Comparison of ENCODE assay signal across 9 cellular contexts in the genomic region with DNA sequence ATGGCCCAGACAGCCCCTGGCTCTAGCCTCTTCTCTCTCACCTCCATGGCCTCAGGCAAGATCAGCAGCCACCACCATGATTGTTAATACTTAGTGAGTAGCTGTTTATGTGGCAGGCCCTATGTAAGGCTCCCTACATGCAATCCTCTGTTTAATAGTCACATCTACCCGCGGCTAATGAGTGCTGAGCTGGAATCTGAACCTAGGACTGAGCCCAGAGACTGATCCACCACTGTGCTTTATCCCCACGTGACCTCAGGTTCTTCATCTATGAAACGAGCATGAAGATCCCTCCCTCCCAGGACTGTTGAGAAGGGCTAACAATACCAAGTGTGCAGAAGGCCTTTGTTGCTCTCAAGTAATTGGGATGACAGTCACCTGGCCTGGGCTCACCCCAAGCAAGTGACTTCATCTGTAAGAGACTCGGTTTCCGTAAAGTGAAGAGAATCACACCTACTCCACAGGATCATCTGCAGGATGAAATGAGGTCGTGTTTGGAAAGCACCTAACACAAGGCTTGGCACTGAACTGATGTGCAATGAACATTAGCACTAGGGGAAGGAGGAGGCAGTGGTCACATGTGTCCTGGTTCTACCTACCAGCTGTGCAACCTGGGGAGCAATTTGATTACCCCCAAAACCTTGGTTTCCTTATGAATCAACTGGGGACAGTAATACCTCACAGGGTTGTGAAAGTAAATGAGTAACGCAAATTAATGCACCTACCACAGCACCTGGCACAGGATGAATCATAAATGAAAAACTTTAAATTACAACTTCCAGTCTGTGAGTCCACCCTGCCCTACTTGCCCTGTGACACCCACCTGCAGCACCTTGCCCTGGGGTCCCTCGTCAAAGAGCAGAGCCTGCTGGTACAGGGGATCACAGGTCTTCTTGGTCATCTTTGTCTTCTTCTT. TPM values are rescaled to one million over a fixed set of nuclear protein-coding genes. Genes with fewer than 3 reads are reported as not detected.
A peak's percentile ranks its signal among the peaks of the same experiment; 100 is the strongest.
DNase-seq lines count a peak whose midpoint lies in the region; ATAC-seq and TF ChIP-seq lines count a peak whose summit lies in the region.
"Had no signal": no experiment of that assay in that cellular context is flagged by ENCODE, and none has a peak within 500 bp of the region (broad histone marks: within the 10 kb centered on the region; RNA-seq: fewer than 3 reads in every experiment).

No MANE protein-coding gene starts in this region.

- H3K36me3 Mint-ChIP-seq in activated CD4-positive, alpha-beta T cell treated with anti-CD3 and anti-CD28 coated beads, Interleukin-2, amount 10 ng/mL, durations not matched to agents 24 days and 14 days (ENCODE audit: low read depth), result no peaks in the 10 kb centered on the region
- H3K36me3 Mint-ChIP-seq in neural progenitor cell, result peaks cover 2% of the 10 kb centered on the region

- DNase-seq in activated CD4-positive, alpha-beta T cell treated with anti-CD3 and anti-CD28 coated beads for 48 hours, result peak; percentile 53
- DNase-seq in activated CD4-positive, alpha-beta T cell treated with anti-CD3 and anti-CD28 coated beads, Interleukin-2, amount 10 ng/mL, durations not matched to agents 24 days and 14 days, result no peak
- DNase-seq in neural progenitor cell (ENCODE audit: low spot score) (no peak), GM10266 (ENCODE audit: extremely low spot score) (no peak), A673 (ENCODE audit: low spot score) (no peak), brain microvascular endothelial cell (no peak)
- DNase-seq: foreskin melanocyte had no signal

- no peaks in the 10 kb centered on the region for H3K36me3 ChIP-seq in OCI-LY3 (replicated peaks; ENCODE audit: low read depth, low read length)
- no peaks in the 10 kb centered on the region for H3K36me3 ChIP-seq in neural progenitor cell
- H3K36me3 ChIP-seq in A673 (ENCODE audit: insufficient read depth, low read length, poor library complexity, severe bottlenecking), result no peaks in the 10 kb centered on the region
- H3K36me3 ChIP-seq in brain microvascular endothelial cell (replicated peaks), result no peaks in the 10 kb centered on the region

- POLR2A ChIA-PET in A673 (lab: Charles Lee; ENCODE audit: low non-redundant PET), result no interaction called here

- in situ Hi-C loops in brain microvascular endothelial cell (cut with HindIII; ENCODE audit: low pct_ligation_motif_present, low sequenced_read_pairs), result no loop called here

- no TSS peak for BruUV-seq in A673 (replicated peaks; lab: Mats Ljungman, UMichigan)

- H3K4me1 Mint-ChIP-seq in activated CD4-positive, alpha-beta T cell treated with anti-CD3 and anti-CD28 coated beads, Interleukin-2, amount 10 ng/mL, durations not matched to agents 24 days and 14 days, result peaks cover 16% of the 10 kb centered on the region
- H3K4me1 Mint-ChIP-seq in neural progenitor cell, result no peaks in the 10 kb centered on the region

- H3K27ac ChIP-seq in OCI-LY3 (ENCODE audit: low read length) (peak overlapping the region; percentile 89), neural progenitor cell (no peak overlapping the region), A673 (ENCODE audit: low read depth, low read length, poor library complexity, severe bottlenecking) (no peak overlapping the region), brain microvascular endothelial cell (no peak overlapping the region)

- peaks cover 59% of the 10 kb centered on the region for H3K4me1 ChIP-seq in OCI-LY3 (ENCODE audit: low read length)
- no peaks in the 10 kb centered on the region for H3K4me1 ChIP-seq in neural progenitor cell
- H3K4me1 ChIP-seq in A673 (ENCODE audit: insufficient read depth, low read length, poor library complexity, severe bottlenecking), result no peaks in the 10 kb centered on the region

- intact Hi-C loops in activated CD4-positive, alpha-beta T cell treated with anti-CD3 and anti-CD28 coated beads, Interleukin-2, amount 10 ng/mL, durations not matched to agents 24 days and 14 days (cut with micrococcal nuclease), result loop anchor here (5.0 kb wide), 1 partner anchor 39 kb away; a partner anchor contains a TSS
- intact Hi-C loops in A673 (cut with micrococcal nuclease; ENCODE audit: unreplicated experiment), result no loop called here

- H3K9ac ChIP-seq in OCI-LY3 (ENCODE audit: low read length), result peak overlapping the region; percentile 50; the same call in 1 of the 2 replicates
- H3K9ac ChIP-seq in neural progenitor cell, result no peak overlapping the region

- H3K27me3 Mint-ChIP-seq in activated CD4-positive, alpha-beta T cell treated with anti-CD3 and anti-CD28 coated beads, Interleukin-2, amount 10 ng/mL, durations not matched to agents 24 days and 14 days, result no peaks in the 10 kb centered on the region
- H3K27me3 Mint-ChIP-seq in neural progenitor cell (ENCODE audit: insufficient read depth, low read depth), result peaks cover 2% of the 10 kb centered on the region

- H3K27ac Mint-ChIP-seq in activated CD4-positive, alpha-beta T cell treated with anti-CD3 and anti-CD28 coated beads, Interleukin-2, amount 10 ng/mL, durations not matched to agents 24 days and 14 days, result no peak overlapping the region
- H3K27ac Mint-ChIP-seq in neural progenitor cell, result peak overlapping the region; percentile 29

- H3K79me2 ChIP-seq in OCI-LY3 (ENCODE audit: low read length) (no peaks in the 10 kb centered on the region), neural progenitor cell (ENCODE audit: low read depth) (no peaks in the 10 kb centered on the region)

- H3K4me2 ChIP-seq in OCI-LY3 (ENCODE audit: low read length) (peak overlapping the region; percentile 56), neural progenitor cell (no peak overlapping the region)

- H2AFZ ChIP-seq in OCI-LY3 (ENCODE audit: low read depth, low read length) (no peak overlapping the region), neural progenitor cell (replicated peaks) (no peak overlapping the region)

- peak; percentile 72 for ATAC-seq in GM21529 (IDR thresholded peaks at IDR 0.05; ENCODE audit: unreplicated experiment)

- H3K9me3 ChIP-seq in OCI-LY3 (ENCODE audit: insufficient read depth, low read length) (no peaks in the 10 kb centered on the region), neural progenitor cell (ENCODE audit: low read depth) (no peaks in the 10 kb centered on the region), A673 (ENCODE audit: low read depth, low read length, poor library complexity, severe bottlenecking) (no peaks in the 10 kb centered on the region)

- CTCF ChIA-PET in A673 (lab: Charles Lee), result no interaction called here

- H4K20me1 ChIP-seq in OCI-LY3 (ENCODE audit: insufficient read depth, low read length) (no peaks in the 10 kb centered on the region), neural progenitor cell (ENCODE audit: low read depth) (no peaks in the 10 kb centered on the region)

- no peaks in the 10 kb centered on the region for H3F3A ChIP-seq in neural progenitor cell (ENCODE audit: low read depth)

- TF ChIP-seq CTCF in OCI-LY3 (IDR thresholded peaks at IDR 0.05; ENCODE audit: low read depth, low read length) (no peak), neural progenitor cell (IDR thresholded peaks at IDR 0.05) (no peak), GM10266 (IDR thresholded peaks at IDR 0.05; ENCODE audit: control insufficient read depth, insufficient read depth, low read depth, missing control alignments) (no peak), A673 (conservative IDR thresholded peaks at IDR 0.05; ENCODE audit: low read depth, low read length) (no peak), brain microvascular endothelial cell (IDR thresholded peaks at IDR 0.05; ENCODE audit: low read depth, low read length, missing control alignments) (no peak)

- H3K9me3 Mint-ChIP-seq in activated CD4-positive, alpha-beta T cell treated with anti-CD3 and anti-CD28 coated beads, Interleukin-2, amount 10 ng/mL, durations not matched to agents 24 days and 14 days, result no peaks in the 10 kb centered on the region
- H3K9me3 Mint-ChIP-seq in neural progenitor cell, result no peaks in the 10 kb centered on the region

- no peak overlapping the region for H3K4me3 Mint-ChIP-seq in activated CD4-positive, alpha-beta T cell treated with anti-CD3 and anti-CD28 coated beads, Interleukin-2, amount 10 ng/mL, durations not matched to agents 24 days and 14 days
- H3K4me3 Mint-ChIP-seq in neural progenitor cell, result no peak overlapping the region

- 0 out of 2 replicates have a peak overlapping the region, but pooled peaks have one; percentile 6 for H3K4me3 ChIP-seq in OCI-LY3 (ENCODE audit: low read length)
- H3K4me3 ChIP-seq in neural progenitor cell, result no peak overlapping the region
- no peak overlapping the region for H3K4me3 ChIP-seq in A673 (ENCODE audit: low read depth, low read length, poor library complexity, severe bottlenecking)
- no peak overlapping the region for H3K4me3 ChIP-seq in brain microvascular endothelial cell (ENCODE audit: low read depth, low read length)

- H3K27me3 ChIP-seq in OCI-LY3 (ENCODE audit: low read depth, low read length) (no peaks in the 10 kb centered on the region), neural progenitor cell (no peaks in the 10 kb centered on the region), A673 (replicated peaks; ENCODE audit: insufficient read depth, low read depth, low read length, poor library complexity) (no peaks in the 10 kb centered on the region), brain microvascular endothelial cell (replicated peaks) (no peaks in the 10 kb centered on the region)

RNA-seq across cellular contexts. Expression of a gene that starts 37.2 kb away (rescaled TPM):
- 2.0 and 2.4 TPM in 2 replicates for total RNA-seq in activated CD4-positive, alpha-beta T cell treated with anti-CD3 and anti-CD28 coated beads, Interleukin-2, amount 10 ng/mL, durations not matched to agents 24 days and 14 days
- 17.2 and 27.1 TPM in 2 replicates for total RNA-seq in neural progenitor cell (ENCODE audit: low replicate concordance)
- 9.9 and 21.5 TPM in 2 replicates for total RNA-seq in A673 (2021)
